29 cellular contexts compared by ENCODE assay signal in genomic region chr20:21577551-21577950, GRCh38.
"Had no signal": no experiment of that assay in that cellular context is flagged by ENCODE, and none has a peak within 500 bp of the region (broad histone marks: within the 10 kb centered on the region; RNA-seq: fewer than 3 reads in every experiment).

No MANE protein-coding gene starts in this region.

- H3K4me3 ChIP-seq: gastroesophageal sphincter, heart left ventricle, hepatocyte, lung, mucosa of descending colon, right lobe of liver, thoracic aorta, tibial nerve, upper lobe of left lung had no signal

- ATAC-seq: esophagus mucosa; gastroesophageal sphincter; heart left ventricle; left lobe of liver; mucosa of descending colon; right lobe of liver; stimulated activated naive B cell treated with anti-CD40 and anti-IgM and Interleukin-4, amounts not matched to agents 10 μg/mL and 1 μg/mL and 100 μg/mL, for 72 hours had no signal

- DNase-seq: effector CD8-positive, alpha-beta T cell; endodermal cell; foreskin fibroblast; heart left ventricle; kidney; mesenchymal stem cell; mucosa of descending colon; naive B cell; right lobe of liver; small intestine; stimulated activated CD4-positive, alpha-beta T cell treated with anti-CD3 and anti-CD28 coated beads, Interleukin-15, amount 100 ng/mL, for 24 hours; stimulated activated CD4-positive, alpha-beta T cell treated with anti-CD3 and anti-CD28 coated beads, Interleukin-2, amount 100 ng/mL, for 48 hours; stimulated activated naive B cell treated with anti-CD40 and anti-IgM and Interleukin-4, amounts not matched to agents 10 μg/mL and 1 μg/mL and 100 μg/mL, for 72 hours; upper lobe of left lung had no signal

- H3K27ac Mint-ChIP-seq: dendritic cell treated with granulocyte-macrophage colony-stimulating factor and Interleukin-4, amounts not matched to agents 40 ng/mL and 50 ng/mL, for 4 days; endodermal cell; mesothelial cell of epicardium; naive B cell; natural killer cell treated with Interleukin-12 subunit alpha and Interleukin-12 subunit beta and Interleukin-15 and Interleukin-18, amount 100 ng/mL, for 72 hours; progenitor cell of endocrine pancreas; stimulated activated naive B cell treated with anti-CD40 and anti-IgM and Interleukin-4, amounts not matched to agents 10 μg/mL and 1 μg/mL and 100 μg/mL, for 72 hours; stimulated activated naive CD8-positive, alpha-beta T cell treated with anti-CD3 and anti-CD28 coated beads, Interleukin-15, Interleukin-2, amounts not matched to agents 100 ng/mL and 50 ng/mL, for 24 hours had no signal

- H3K27me3 ChIP-seq: right lobe of liver, tibial nerve, upper lobe of left lung had no signal

- H3K36me3 ChIP-seq: gastroesophageal sphincter, heart left ventricle, neutrophil, right lobe of liver, thoracic aorta, tibial nerve, upper lobe of left lung had no signal

- H3K4me1 Mint-ChIP-seq: mesothelial cell of epicardium; naive B cell; neural crest cell; stimulated activated naive B cell treated with anti-CD40 and anti-IgM and Interleukin-4, amounts not matched to agents 10 μg/mL and 1 μg/mL and 100 μg/mL, for 72 hours had no signal

- H3K4me3 Mint-ChIP-seq: dendritic cell treated with granulocyte-macrophage colony-stimulating factor and Interleukin-4, amounts not matched to agents 40 ng/mL and 50 ng/mL, for 4 days; endodermal cell; mesothelial cell of epicardium; naive B cell; natural killer cell treated with Interleukin-12 subunit alpha and Interleukin-12 subunit beta and Interleukin-15 and Interleukin-18, amount 100 ng/mL, for 72 hours; neural crest cell; stimulated activated naive B cell treated with anti-CD40 and anti-IgM and Interleukin-4, amounts not matched to agents 10 μg/mL and 1 μg/mL and 100 μg/mL, for 72 hours; stimulated activated naive CD8-positive, alpha-beta T cell treated with anti-CD3 and anti-CD28 coated beads, Interleukin-15, Interleukin-2, amounts not matched to agents 100 ng/mL and 50 ng/mL, for 24 hours had no signal

- H3K36me3 Mint-ChIP-seq: mesothelial cell of epicardium; naive B cell; natural killer cell treated with Interleukin-12 subunit alpha and Interleukin-12 subunit beta and Interleukin-15 and Interleukin-18, amount 100 ng/mL, for 72 hours; stimulated activated naive B cell treated with anti-CD40 and anti-IgM and Interleukin-4, amounts not matched to agents 10 μg/mL and 1 μg/mL and 100 μg/mL, for 72 hours had no signal

- FAIRE-seq: kidney, small intestine, urothelium cell line had no signal

- H3K9me3 Mint-ChIP-seq: dendritic cell treated with granulocyte-macrophage colony-stimulating factor and Interleukin-4, amounts not matched to agents 40 ng/mL and 50 ng/mL, for 4 days; endodermal cell; mesothelial cell of epicardium; naive B cell; natural killer cell treated with Interleukin-12 subunit alpha and Interleukin-12 subunit beta and Interleukin-15 and Interleukin-18, amount 100 ng/mL, for 72 hours; neural crest cell; stimulated activated naive B cell treated with anti-CD40 and anti-IgM and Interleukin-4, amounts not matched to agents 10 μg/mL and 1 μg/mL and 100 μg/mL, for 72 hours; stimulated activated naive CD8-positive, alpha-beta T cell treated with anti-CD3 and anti-CD28 coated beads, Interleukin-15, Interleukin-2, amounts not matched to agents 100 ng/mL and 50 ng/mL, for 24 hours had no signal
